In the genomic region with DNA sequence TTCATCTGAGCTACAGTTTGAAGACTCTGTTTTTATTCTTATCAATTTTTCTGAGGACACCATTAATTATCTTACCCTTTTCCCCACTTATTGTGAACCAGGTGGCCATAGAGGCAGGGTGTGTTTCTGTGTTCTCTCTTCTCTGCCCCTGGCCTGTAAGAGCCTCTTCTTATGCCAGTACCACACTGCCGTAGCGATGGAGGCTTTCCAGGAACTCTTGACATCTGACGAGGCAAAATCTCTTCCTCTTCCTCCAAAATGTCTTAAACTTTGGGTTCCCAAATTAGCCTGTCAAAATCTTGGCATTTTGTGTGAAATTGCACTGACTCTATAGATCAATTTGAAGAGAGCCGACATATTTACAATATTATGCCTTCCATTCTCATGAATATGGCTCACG, we compare ENCODE assay signal across 16 cellular contexts. TPM values are rescaled to one million over a fixed set of nuclear protein-coding genes. Genes with fewer than 3 reads are reported as not detected.
DNase-seq lines count a peak whose midpoint lies in the region; ATAC-seq and TF ChIP-seq lines count a peak whose summit lies in the region.
"Had no signal": no experiment of that assay in that cellular context is flagged by ENCODE, and none has a peak within 500 bp of the region (broad histone marks: within the 10 kb centered on the region; RNA-seq: fewer than 3 reads in every experiment).

No MANE protein-coding gene starts in this region.

- no peak overlapping the region for H2AFZ ChIP-seq in osteoblast (ENCODE audit: low read length)

- no peaks in the 10 kb centered on the region for H3K27me3 Mint-ChIP-seq in activated CD4-positive, alpha-beta T cell treated with anti-CD3 and anti-CD28 coated beads for 36 hours
- H3K27me3 Mint-ChIP-seq in activated naive CD8-positive, alpha-beta T cell treated with anti-CD3 and anti-CD28 coated beads, Interleukin-2, amount 10 ng/mL, durations not matched to agents 7 days and 5 days = no peaks in the 10 kb centered on the region
- peaks cover 6% of the 10 kb centered on the region for H3K27me3 Mint-ChIP-seq in nephron progenitor cell (ENCODE audit: low read depth, poor library complexity)
- H3K27me3 Mint-ChIP-seq: brain had no signal

- H3K4me3 Mint-ChIP-seq in activated CD4-positive, alpha-beta T cell treated with anti-CD3 and anti-CD28 coated beads for 36 hours = peak overlapping the region; percentile 89
- peak overlapping the region; percentile 97 for H3K4me3 Mint-ChIP-seq in activated naive CD8-positive, alpha-beta T cell treated with anti-CD3 and anti-CD28 coated beads, Interleukin-2, amount 10 ng/mL, durations not matched to agents 7 days and 5 days
- no peak overlapping the region for H3K4me3 Mint-ChIP-seq in nephron progenitor cell
- H3K4me3 Mint-ChIP-seq: brain had no signal

- H3K4me3 ChIP-seq in osteoblast (ENCODE audit: insufficient read depth, low read length) (no peak overlapping the region), ascending aorta (no peak overlapping the region)
- H3K4me3 ChIP-seq: A549 had no signal

- H3K27ac ChIP-seq in osteoblast (ENCODE audit: low read depth, low read length) (no peak overlapping the region), ascending aorta (no peak overlapping the region)
- H3K27ac ChIP-seq: A549 had no signal

- H3K4me1 ChIP-seq in osteoblast (ENCODE audit: insufficient read depth, low read length) (peaks cover 23% of the 10 kb centered on the region), ascending aorta (no peaks in the 10 kb centered on the region)
- H3K4me1 ChIP-seq: A549 had no signal

- DNase-seq in activated CD4-positive, alpha-beta T cell treated with anti-CD3 and anti-CD28 coated beads for 36 hours = no peak
- no peak for DNase-seq in activated CD4-positive, alpha-beta T cell treated with anti-CD3 and anti-CD28 coated beads, Interleukin-2, amount 50 U/mL, for 48 hours
- DNase-seq in KBM-7 (peak; percentile 21), osteoblast (ENCODE audit: insufficient read length, low spot score, missing footprints) (no peak), ascending aorta (ENCODE audit: low spot score in 2 of 2) (no peak), NCI-H1930 (lab: John Stamatoyannopoulos, UW) (no peak), nephron progenitor cell (no peak)
- no peak for DNase-seq in activated naive CD8-positive, alpha-beta T cell treated with anti-CD3 and anti-CD28 coated beads, Interleukin-2, amount 10 ng/mL, durations not matched to agents 7 days and 5 days
- DNase-seq: HCEC 1CT; MV-4-11; NCI-H2107; nucleus accumbens; stimulated activated naive CD4-positive, alpha-beta T cell; SW 1271 had no signal

- H3K36me3 Mint-ChIP-seq in activated CD4-positive, alpha-beta T cell treated with anti-CD3 and anti-CD28 coated beads for 36 hours (ENCODE audit: low read depth) = peaks cover 54% of the 10 kb centered on the region
- peaks cover 70% of the 10 kb centered on the region for H3K36me3 Mint-ChIP-seq in activated naive CD8-positive, alpha-beta T cell treated with anti-CD3 and anti-CD28 coated beads, Interleukin-2, amount 10 ng/mL, durations not matched to agents 7 days and 5 days
- H3K36me3 Mint-ChIP-seq in nephron progenitor cell (ENCODE audit: low read depth) = no peaks in the 10 kb centered on the region
- H3K36me3 Mint-ChIP-seq: brain had no signal

- no peak for ATAC-seq in activated CD4-positive, alpha-beta T cell treated with anti-CD3 and anti-CD28 coated beads for 36 hours
- ATAC-seq in activated naive CD8-positive, alpha-beta T cell treated with anti-CD3 and anti-CD28 coated beads, Interleukin-2, amount 10 ng/mL, durations not matched to agents 7 days and 5 days (ENCODE audit: low read depth) = no peak
- ATAC-seq: A549 had no signal

- CTCF ChIA-PET in activated CD4-positive, alpha-beta T cell treated with anti-CD3 and anti-CD28 coated beads for 36 hours (lab: Charles Lee) = no interaction called here

- intact Hi-C loops in activated CD4-positive, alpha-beta T cell treated with anti-CD3 and anti-CD28 coated beads for 36 hours (cut with DNase I, micrococcal nuclease) = loop anchor here (2.0 to 5.0 kb wide), 2 partner anchors 19 to 467 kb away; no protein-coding TSS in a partner anchor
- intact Hi-C loops in ascending aorta (cut with DNase I) = no loop called here

- peaks cover 51% of the 10 kb centered on the region for H3K79me2 ChIP-seq in osteoblast (ENCODE audit: insufficient read depth, low read length)

- peaks cover 4% of the 10 kb centered on the region for H3K36me3 ChIP-seq in osteoblast (ENCODE audit: insufficient read depth, low read length)
- H3K36me3 ChIP-seq in ascending aorta = peaks cover 0 to 9% of the 10 kb centered on the region in 2 donors

- POLR2A ChIA-PET in activated CD4-positive, alpha-beta T cell treated with anti-CD3 and anti-CD28 coated beads for 36 hours (lab: Charles Lee) = no interaction called here
- POLR2A ChIA-PET in activated naive CD8-positive, alpha-beta T cell treated with anti-CD3 and anti-CD28 coated beads, Interleukin-2, amount 10 ng/mL, durations not matched to agents 7 days and 5 days (lab: Charles Lee) = interaction anchor here (1.6 to 5.9 kb wide), 3 partner anchors 86 to 118 kb away, joined by 4 to 56 read pairs (median 6); partner anchors contain the start of genes SP100 and SP110

- in situ Hi-C loops in KBM-7 (cut with MboI; ENCODE audit: low pct_unique_long_range_greater_than_20kb, low sequenced_read_pairs) = no loop called here

- H3K27me3 ChIP-seq in osteoblast (ENCODE audit: insufficient read depth, low read length) (no peaks in the 10 kb centered on the region), ascending aorta (no peaks in the 10 kb centered on the region)

- H4K20me1 ChIP-seq in osteoblast (ENCODE audit: insufficient read depth, low read length) = peaks cover 4% of the 10 kb centered on the region

- H3K4me1 Mint-ChIP-seq in activated CD4-positive, alpha-beta T cell treated with anti-CD3 and anti-CD28 coated beads for 36 hours = peaks cover 74% of the 10 kb centered on the region
- peaks cover 61% of the 10 kb centered on the region for H3K4me1 Mint-ChIP-seq in activated naive CD8-positive, alpha-beta T cell treated with anti-CD3 and anti-CD28 coated beads, Interleukin-2, amount 10 ng/mL, durations not matched to agents 7 days and 5 days
- H3K4me1 Mint-ChIP-seq in nephron progenitor cell = peaks cover 8% of the 10 kb centered on the region
- H3K4me1 Mint-ChIP-seq: brain had no signal

- H3K4me2 ChIP-seq in osteoblast (ENCODE audit: insufficient read depth, low read length) = peak overlapping the region; percentile 47
- H3K4me2 ChIP-seq: A549 had no signal

- H3K9me3 ChIP-seq in osteoblast (ENCODE audit: low read depth, low read length) = no peaks in the 10 kb centered on the region
- no peaks in the 10 kb centered on the region for H3K9me3 ChIP-seq in ascending aorta
- H3K9me3 ChIP-seq: A549 had no signal

- no peak for TF ChIP-seq CTCF in osteoblast (IDR thresholded peaks at IDR 0.05; ENCODE audit: extremely low read depth, low read depth, low read length)
- no peak for TF ChIP-seq CTCF in ascending aorta (IDR thresholded peaks at IDR 0.05)
- TF ChIP-seq CTCF in nephron progenitor cell (IDR thresholded peaks at IDR 0.05) = no peak

- no peaks in the 10 kb centered on the region for H3K9me3 Mint-ChIP-seq in activated CD4-positive, alpha-beta T cell treated with anti-CD3 and anti-CD28 coated beads for 36 hours (ENCODE audit: low read depth)
- H3K9me3 Mint-ChIP-seq in activated naive CD8-positive, alpha-beta T cell treated with anti-CD3 and anti-CD28 coated beads, Interleukin-2, amount 10 ng/mL, durations not matched to agents 7 days and 5 days = peaks cover 4% of the 10 kb centered on the region
- H3K9me3 Mint-ChIP-seq in nephron progenitor cell = no peaks in the 10 kb centered on the region
- H3K9me3 Mint-ChIP-seq: brain had no signal

- peak overlapping the region; percentile 12 for H3K27ac Mint-ChIP-seq in activated CD4-positive, alpha-beta T cell treated with anti-CD3 and anti-CD28 coated beads for 36 hours
- peak overlapping the region; percentile 98 for H3K27ac Mint-ChIP-seq in activated naive CD8-positive, alpha-beta T cell treated with anti-CD3 and anti-CD28 coated beads, Interleukin-2, amount 10 ng/mL, durations not matched to agents 7 days and 5 days
- H3K27ac Mint-ChIP-seq in nephron progenitor cell = no peak overlapping the region
- H3K27ac Mint-ChIP-seq: brain had no signal

RNA-seq across cellular contexts. Expression of gene SP140L, which starts 3.2 kb away (rescaled TPM):
- total RNA-seq in activated CD4-positive, alpha-beta T cell treated with anti-CD3 and anti-CD28 coated beads for 36 hours = 10 to 100 TPM; 40.1 to 43.4 TPM
- total RNA-seq in activated naive CD8-positive, alpha-beta T cell treated with anti-CD3 and anti-CD28 coated beads, Interleukin-2, amount 10 ng/mL, durations not matched to agents 7 days and 5 days = 100 to 1,000 TPM; 107 to 115 TPM
- 15.6 and 18.6 TPM in 2 replicates for total RNA-seq in osteoblast
- 4.0 TPM for total RNA-seq in ascending aorta
